8 cellular contexts compared by ENCODE assay signal in genomic region chr12:106302401-106303201, GRCh38. TPM values are rescaled to one million over a fixed set of nuclear protein-coding genes. Genes with fewer than 3 reads are reported as not detected.
A peak's percentile ranks its signal among the peaks of the same experiment; 100 is the strongest.
DNase-seq lines count a peak whose midpoint lies in the region; ATAC-seq and TF ChIP-seq lines count a peak whose summit lies in the region.

Gene TCP11L2, plus strand, starts transcription at chr12:106302733. Its CDS starts 8,343 bp downstream, at chr12:106311076.

- ATAC-seq in HG02759 (IDR thresholded peaks at IDR 0.05; ENCODE audit: unreplicated experiment): peak; percentile 83
- peak; percentile 81 for ATAC-seq in left ventricle myocardium superior
- peak; percentile 79 to 90 (median 84) for ATAC-seq in psoas muscle
- ATAC-seq in upper lobe of right lung: peak; percentile 94

- 0% methylated on average over 30 to 76 of the region's 76 CpGs for WGBS in psoas muscle, 3 donors

- H3K4me3 ChIP-seq in GM12875 (ENCODE audit: low read depth, low read length) (peak within 1 kb of the TSS; percentile 79), psoas muscle (peak within 1 kb of the TSS; percentile 86), upper lobe of right lung (peak within 1 kb of the TSS; percentile 98)

- H3K27ac ChIP-seq in angular gyrus (ENCODE audit: low read depth, low read length) (peak within 1 kb of the TSS; percentile 97), psoas muscle (peak within 1 kb of the TSS; percentile 97), upper lobe of right lung (peak within 1 kb of the TSS; percentile 98)

- H3K4me1 ChIP-seq in psoas muscle (peaks cover 70% of the 10 kb centered on the region), upper lobe of right lung (peaks cover 42% of the 10 kb centered on the region)

- intact Hi-C loops in T-helper 2 cell treated with Interferon-gamma antibody and Interleukin-4, amounts not matched to agents 100 ng/mL and 5 ng/mL, for 36 hours (cut with micrococcal nuclease): loop anchor here (1.0 to 5.0 kb wide), 9 partner anchors 36 to 1458 kb away; partner anchors contain the start of genes C12orf75, CKAP4, CRY1 and POLR3B
- intact Hi-C loops in left ventricle myocardium superior (cut with micrococcal nuclease): no loop called here
- intact Hi-C loops in psoas muscle (cut with DNase I): loop anchor here (5.0 kb wide), 1 partner anchor 55 kb away; the partner anchor contains the start of gene CKAP4 (in 2 of the 2)
- intact Hi-C loops in upper lobe of right lung (cut with DNase I): no loop called here

- no peak for TF ChIP-seq CTCF in GM12875 (IDR thresholded peaks at IDR 0.05; ENCODE audit: borderline replicate concordance, insufficient read depth, low read depth, low read length)
- TF ChIP-seq CTCF in psoas muscle (IDR thresholded peaks at IDR 0.05): no peak
- TF ChIP-seq CTCF in upper lobe of right lung (IDR thresholded peaks at IDR 0.05): no peak

- H3K36me3 ChIP-seq in psoas muscle (ENCODE audit: insufficient read depth in 1 of 2, low read depth in 1 of 2): peaks cover 0 to 4% of the 10 kb centered on the region in 2 donors
- H3K36me3 ChIP-seq in upper lobe of right lung: no peaks in the 10 kb centered on the region

- H3K9me3 ChIP-seq in psoas muscle: no peaks in the 10 kb centered on the region
- H3K9me3 ChIP-seq in upper lobe of right lung: no peaks in the 10 kb centered on the region

- DNase-seq in NCI-H1417 (lab: John Stamatoyannopoulos, UW) (peak; percentile 94 to 97 (median 97)), left ventricle myocardium superior (peak; percentile 94), psoas muscle (peak; percentile 91 to 94), upper lobe of right lung (peak; percentile 94)

- H3K27me3 ChIP-seq in psoas muscle (ENCODE audit: insufficient read depth in 3 of 3, low read length in 2 of 3) (no peaks in the 10 kb centered on the region), upper lobe of right lung (no peaks in the 10 kb centered on the region)

RNA-seq across cellular contexts. Expression of gene TCP11L2, which starts in this region (rescaled TPM):
- 10.4 and 10.5 TPM in 2 replicates for total RNA-seq in T-helper 2 cell treated with Interferon-gamma antibody and Interleukin-4, amounts not matched to agents 100 ng/mL and 5 ng/mL, for 36 hours
- total RNA-seq in left ventricle myocardium superior (104 TPM), psoas muscle (10 to 100 TPM; 26.7 to 63.1 (median 39.0) TPM), upper lobe of right lung (37.7 TPM)
- polyA plus RNA-seq in psoas muscle: 10 to 100 TPM in 2 of 3 donors, 1 to 10 TPM in 1; 3.9 to 26.0 (median 15.2) TPM

Comparison
In these comparisons a context has a peak if more than half of its experiments do, and no peak if none do; other contexts are left out.
1. Peak in every context shown above with its lines: DNase-seq, ATAC-seq, H3K4me3 ChIP-seq and H3K27ac ChIP-seq.
2. intact Hi-C loops: an anchor here in T-helper 2 cell treated with Interferon-gamma antibody and Interleukin-4, amounts not matched to agents 100 ng/mL and 5 ng/mL, for 36 hours (1.0 to 5.0 kb wide) and psoas muscle (5.0 kb wide); none called in left ventricle myocardium superior and upper lobe of right lung.